17 cellular contexts compared by ENCODE assay signal in genomic region chr2:240302933-240303332, GRCh38.
DNase-seq lines count a peak whose midpoint lies in the region; ATAC-seq and TF ChIP-seq lines count a peak whose summit lies in the region.
"Had no signal": no experiment of that assay in that cellular context is flagged by ENCODE, and none has a peak within 500 bp of the region (broad histone marks: within the 10 kb centered on the region; RNA-seq: fewer than 3 reads in every experiment).

No MANE protein-coding gene starts in this region.

- no peak for ATAC-seq in DND-41 (ENCODE audit: insufficient read depth, low read depth)
- ATAC-seq in left lobe of liver = peak; percentile 62
- no peak for ATAC-seq in GM19463 (IDR thresholded peaks at IDR 0.05; ENCODE audit: unreplicated experiment)

- no peak overlapping the region for H3K4me2 ChIP-seq in DND-41 (ENCODE audit: insufficient read depth, low read length)

- no CpG with 5 or more reads among the region's 1 CpG for WGBS in spleen, 5 donors

- H3K9me3 ChIP-seq in DND-41 (ENCODE audit: insufficient read depth, low read length, severe bottlenecking) = no peaks in the 10 kb centered on the region
- H3K9me3 ChIP-seq in spleen = no peaks in the 10 kb centered on the region
- H3K9me3 ChIP-seq: BE2C, HAP-1 had no signal

- no peak overlapping the region for H2AFZ ChIP-seq in DND-41 (ENCODE audit: low read depth, low read length)

- no peak overlapping the region for H3K9ac ChIP-seq in DND-41 (ENCODE audit: low read depth, low read length)

- H3K27ac ChIP-seq in DND-41 (ENCODE audit: low read length) (no peak overlapping the region), spleen (no peak overlapping the region)
- H3K27ac ChIP-seq: C4-2B, HL-60 had no signal

- H3K4me1 ChIP-seq in DND-41 (ENCODE audit: insufficient read depth, low read length) = no peaks in the 10 kb centered on the region
- H3K4me1 ChIP-seq in spleen = no peaks in the 10 kb centered on the region
- H3K4me1 ChIP-seq: HAP-1 had no signal

- peaks cover 17% of the 10 kb centered on the region for H3K27me3 ChIP-seq in DND-41 (ENCODE audit: insufficient read depth, low read length, poor library complexity)
- H3K27me3 ChIP-seq in spleen (replicated peaks in 1 of 7) = peaks cover 0 to 34% (median 0%) of the 10 kb centered on the region in 7 donors
- H3K27me3 ChIP-seq: BE2C had no signal

- H4K20me1 ChIP-seq in DND-41 (ENCODE audit: insufficient read depth, low read length) = no peaks in the 10 kb centered on the region

- H3K79me2 ChIP-seq in DND-41 (ENCODE audit: insufficient read depth, low read length) = no peaks in the 10 kb centered on the region

- TF ChIP-seq CTCF in DND-41 (IDR thresholded peaks at IDR 0.05; ENCODE audit: borderline replicate concordance, extremely low read depth, low read length, poor library complexity, severe bottlenecking) = no peak
- no peak for TF ChIP-seq CTCF in spleen (IDR thresholded peaks at IDR 0.05 in 8 of 11, conservative IDR thresholded peaks at IDR 0.05 in 3 of 11)

- intact Hi-C loops in spleen (cut with DNase I; ENCODE audit: low total_unique reads) = no loop called here

- H3K4me3 ChIP-seq in DND-41 (ENCODE audit: low read depth in 1 of 2, low read length in 2 of 2) (no peak overlapping the region), spleen (no peak overlapping the region)
- H3K4me3 ChIP-seq: HAP-1 had no signal

- DNase-seq in activated CD8-positive, alpha-beta memory T cell treated with anti-CD3 and anti-CD28 coated beads, Interleukin-2, amount 50 U/mL, for 48 hours = peak; percentile 10
- DNase-seq in activated CD8-positive, alpha-beta memory T cell treated with anti-CD3 and anti-CD28 coated beads for 24 hours = no peak
- DNase-seq in DND-41 = peak; percentile 0
- DNase-seq in left lobe of liver (ENCODE audit: low spot score) = no peak
- DNase-seq in spleen = peak; percentile 10
- no peak for DNase-seq in NOMO-1 (lab: John Stamatoyannopoulos, UW; ENCODE audit: unreplicated experiment in 2 of 2)
- no peak for DNase-seq in DMS 273 (lab: John Stamatoyannopoulos, UW; ENCODE audit: unreplicated experiment)
- DNase-seq: BE2C; CD4-positive, alpha-beta memory T cell; DMS153; DMS79 treated with DMSO at 0.1 percent for 48 hours; GDM1; GOT3 had no signal

- no peak for TF ChIP-seq POLR2A in spleen (IDR thresholded peaks at IDR 0.05)

- no peaks in the 10 kb centered on the region for H3K36me3 ChIP-seq in DND-41 (ENCODE audit: insufficient read depth, low read length)
- no peaks in the 10 kb centered on the region for H3K36me3 ChIP-seq in spleen
- H3K36me3 ChIP-seq: BE2C, HAP-1 had no signal

Comparison
In these comparisons a context has a peak if more than half of its experiments do, and no peak if none do; other contexts are left out.
1. DNase-seq: peak in activated CD8-positive, alpha-beta memory T cell treated with anti-CD3 and anti-CD28 coated beads, Interleukin-2, amount 50 U/mL, for 48 hours (single experiment), DND-41 (single experiment) and spleen (single experiment); none in activated CD8-positive, alpha-beta memory T cell treated with anti-CD3 and anti-CD28 coated beads for 24 hours (single experiment), left lobe of liver (single experiment), NOMO-1 (0 of 2) and DMS 273 (single experiment).